In the genomic region with DNA sequence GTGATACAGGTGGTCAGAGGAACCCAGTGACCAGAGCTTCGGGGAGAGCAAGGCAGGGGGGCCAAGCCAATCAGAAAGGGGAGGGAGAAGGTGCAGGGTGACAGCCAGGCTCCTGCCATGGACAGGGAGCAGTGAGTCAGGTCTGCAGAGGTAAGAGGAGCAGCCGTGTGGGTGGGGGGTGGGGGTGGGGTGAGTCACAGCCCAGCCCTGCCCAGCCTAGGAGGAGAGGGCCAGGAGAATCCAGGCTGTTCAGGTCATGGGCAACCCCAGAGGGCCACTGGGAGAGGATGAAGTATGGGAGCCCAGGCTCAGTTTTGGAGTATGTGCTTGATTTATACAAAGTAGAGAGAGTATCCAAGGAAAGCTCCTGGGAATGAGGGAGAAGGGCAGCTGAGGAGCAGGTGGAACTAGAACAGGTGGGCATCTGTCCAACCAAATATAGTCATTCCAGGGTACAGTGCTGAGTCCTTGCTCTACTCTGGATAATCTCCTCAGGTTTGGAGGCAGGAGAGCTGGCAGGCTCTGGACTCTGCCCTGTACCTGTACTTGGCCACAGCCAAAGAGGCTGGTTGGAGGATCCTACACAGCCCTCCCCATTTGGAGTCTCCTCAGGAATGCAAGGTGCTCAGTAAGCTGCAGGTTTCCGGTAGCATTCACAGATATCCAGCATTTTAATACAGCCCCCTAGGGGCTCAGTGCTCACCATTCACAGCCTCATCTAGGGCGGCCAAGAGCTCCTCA, we compare ENCODE assay signal across 8 cellular contexts. TPM values are rescaled to one million over a fixed set of nuclear protein-coding genes. Genes with fewer than 3 reads are reported as not detected.
DNase-seq lines count a peak whose midpoint lies in the region; ATAC-seq and TF ChIP-seq lines count a peak whose summit lies in the region.

No MANE protein-coding gene starts in this region.

- H3K36me3 ChIP-seq in adipocyte (ENCODE audit: control insufficient read depth, insufficient read depth, low read length, severe bottlenecking) (no peaks in the 10 kb centered on the region), right lobe of liver (no peaks in the 10 kb centered on the region), thyroid gland (peaks cover 0 to 3% of the 10 kb centered on the region in 2 donors)

- TF ChIP-seq CTCF in right lobe of liver (IDR thresholded peaks at IDR 0.05) (no peak), thyroid gland (IDR thresholded peaks at IDR 0.05) (no peak), GM10248 (IDR thresholded peaks at IDR 0.05; ENCODE audit: control extremely low read depth, extremely low read depth, low read depth, missing control alignments) (no peak)

- H3K27ac ChIP-seq in right lobe of liver (no peak overlapping the region), thyroid gland (peak overlapping the region in 2 of 3 donors; percentile 82 to 84)

- intact Hi-C loops in right lobe of liver (cut with DNase I) (loop anchor here in 1 of 2 donors (5.0 kb wide), 1 partner anchor 103 kb away; no protein-coding TSS in a partner anchor), thyroid gland (cut with DNase I) (loop anchor here (5.0 kb wide), 1 partner anchor 103 kb away; no protein-coding TSS in a partner anchor)

- H3K4me1 ChIP-seq in adipocyte (ENCODE audit: control insufficient read depth, insufficient read depth, low read length) (peaks cover 23% of the 10 kb centered on the region), right lobe of liver (peaks cover 0 to 18% (median 5%) of the 10 kb centered on the region in 4 donors), thyroid gland (peaks cover 27 to 44% of the 10 kb centered on the region in 2 donors)

- H3K9ac ChIP-seq in adipocyte (ENCODE audit: low read length) = no peak overlapping the region

- H3K4me3 ChIP-seq in adipocyte (ENCODE audit: low read length) (peak overlapping the region; percentile 82), right lobe of liver (peak overlapping the region in 2 of 3 donors; percentile 70 to 96), thyroid gland (replicated peaks in 1 of 3) (peak overlapping the region in 1 of 3 donors; percentile 85)

- 49% methylated on average over 2 of the region's 4 CpGs for WGBS in right lobe of liver (ENCODE audit: insufficient coverage, low coverage, low lambda C conversion rate, missing lambda C conversion rate)
- WGBS in thyroid gland, 2 donors = 50 to 57% methylated on average over 4 of the region's 4 CpGs

- DNase-seq in stimulated activated CD4-positive, alpha-beta T cell treated with anti-CD3 and anti-CD28 coated beads, Interleukin-15, amount 100 ng/mL, for 24 hours = peak; percentile 44
- DNase-seq in stimulated activated CD4-positive, alpha-beta T cell treated with anti-CD3 and anti-CD28 coated beads, Interleukin-2, amount 100 ng/mL, for 48 hours = no peak
- DNase-seq in adipocyte (ENCODE audit: low read depth) = no peak
- no peak for DNase-seq in right lobe of liver
- peak; percentile 34 to 53 for DNase-seq in thyroid gland
- DNase-seq in GM10248 (ENCODE audit: extremely low spot score) = no peak
- no peak for DNase-seq in HCEC 1CT

- POLR2A ChIA-PET in GM10248 (lab: Yijun Ruan, JAX) = no interaction called here

- H3K9me3 ChIP-seq in adipocyte (ENCODE audit: control insufficient read depth, low read length) (no peaks in the 10 kb centered on the region), right lobe of liver (no peaks in the 10 kb centered on the region), thyroid gland (no peaks in the 10 kb centered on the region)

- CTCF ChIA-PET in GM10248 (lab: Yijun Ruan, JAX) = interaction anchor here (1.0 to 15.0 kb wide), 8 partner anchors 8 to 379 kb away, joined by 3 to 462 read pairs (median 16); partner anchors contain the start of gene SLC4A9

- ATAC-seq in right lobe of liver (peak in 1 of 4 donors; percentile 5), GM19035 (IDR thresholded peaks at IDR 0.05; ENCODE audit: unreplicated experiment) (no peak)

- no peak for TF ChIP-seq POLR2A in right lobe of liver (IDR thresholded peaks at IDR 0.05)
- no peak for TF ChIP-seq POLR2A in thyroid gland (IDR thresholded peaks at IDR 0.05)

- H3K27me3 ChIP-seq in adipocyte (replicated peaks; ENCODE audit: control insufficient read depth, insufficient read depth, low read length) = no peaks in the 10 kb centered on the region
- H3K27me3 ChIP-seq in right lobe of liver = no peaks in the 10 kb centered on the region
- no peaks in the 10 kb centered on the region for H3K27me3 ChIP-seq in thyroid gland

RNA-seq across cellular contexts. Expression of gene HBEGF, which starts 1.6 kb away (rescaled TPM):
- total RNA-seq in right lobe of liver (1 to 10 TPM in 2 of 6 experiments, under 1 TPM in 4; 0.42 to 1.8 (median 0.78) TPM), thyroid gland (10 to 100 TPM in 3 of 4 donors, 1 to 10 TPM in 1; 5.8 to 13.0 (median 12.6) TPM)

RNA-seq across cellular contexts. Expression of gene SLC4A9, which starts 15.1 kb away (rescaled TPM):
- total RNA-seq in right lobe of liver (not detected), thyroid gland (under 1 TPM in 3 of 4 donors, not detected in 1; 0.29 to 0.45 (median 0.29) TPM)

RNA-seq across cellular contexts. Expression of gene PFDN1, which starts 42.0 kb away (rescaled TPM):
- total RNA-seq in right lobe of liver (10 to 100 TPM in 5 of 6 experiments, 1 to 10 TPM in 1; 9.8 to 30.8 (median 14.7) TPM), thyroid gland (100 to 1,000 TPM in 1 of 4 donors, 10 to 100 TPM in 3; 58.2 to 106 (median 87.8) TPM)

RNA-seq across cellular contexts. Expression of gene ANKHD1, which starts 56.8 kb away (rescaled TPM):
- total RNA-seq in right lobe of liver (10 to 100 TPM; 45.5 to 73.2 (median 62.6) TPM), thyroid gland (100 to 1,000 TPM; 148 to 247 (median 163) TPM)

Comparison
In these comparisons a context has a peak if more than half of its experiments do, and no peak if none do; other contexts are left out.
1. DNase-seq: peak in stimulated activated CD4-positive, alpha-beta T cell treated with anti-CD3 and anti-CD28 coated beads, Interleukin-15, amount 100 ng/mL, for 24 hours (single experiment) and thyroid gland (2 of 2); none in stimulated activated CD4-positive, alpha-beta T cell treated with anti-CD3 and anti-CD28 coated beads, Interleukin-2, amount 100 ng/mL, for 48 hours (0 of 2), adipocyte (single experiment), right lobe of liver (0 of 3), GM10248 (single experiment) and HCEC 1CT (single experiment).
2. H3K27ac ChIP-seq: peak in thyroid gland (2 of 3); none in right lobe of liver (0 of 3).